In genomic region chr1:48236716-48237470, GRCh38 we compare ENCODE assay signal across 8 cellular contexts.
A peak's percentile ranks its signal among the peaks of the same experiment; 100 is the strongest.
DNase-seq lines count a peak whose midpoint lies in the region; ATAC-seq lines count a peak whose summit lies in the region.

No MANE protein-coding gene starts in this region.

- DNase-seq in stimulated activated naive CD4-positive, alpha-beta T cell (lab: John Stamatoyannopoulos, UW): peak in 4 of 6 experiments; percentile 2 to 55 (median 29)
- DNase-seq in stimulated activated naive CD4-positive, alpha-beta T cell treated with Interleukin-2 at 50 U/mL for 16 hours (lab: John Stamatoyannopoulos, UW): no peak
- DNase-seq in NCI-H526 (lab: John Stamatoyannopoulos, UW) (peak; percentile 14 to 50), memory B cell (ENCODE audit: low spot score in 2 of 2) (no peak), NK-92 (lab: John Stamatoyannopoulos, UW; ENCODE audit: unreplicated experiment) (no peak)
- peak in 1 of 3 experiments; percentile 10 for DNase-seq in effector memory CD8-positive, alpha-beta T cell

- H3K4me1 Mint-ChIP-seq in effector memory CD8-positive, alpha-beta T cell (ENCODE audit: low read depth in 2 of 2): no peaks in the 10 kb centered on the region
- H3K4me1 Mint-ChIP-seq in memory B cell: peaks cover 10% of the 10 kb centered on the region

- no peak overlapping the region for H3K27ac Mint-ChIP-seq in effector memory CD8-positive, alpha-beta T cell
- no peak overlapping the region for H3K27ac Mint-ChIP-seq in memory B cell

- H3K27me3 Mint-ChIP-seq in effector memory CD8-positive, alpha-beta T cell: no peaks in the 10 kb centered on the region
- no peaks in the 10 kb centered on the region for H3K27me3 Mint-ChIP-seq in memory B cell

- H3K36me3 Mint-ChIP-seq in effector memory CD8-positive, alpha-beta T cell (ENCODE audit: insufficient read depth): no peaks in the 10 kb centered on the region
- H3K36me3 Mint-ChIP-seq in memory B cell: no peaks in the 10 kb centered on the region

- peak; percentile 71 for ATAC-seq in HG02885 (IDR thresholded peaks at IDR 0.05; ENCODE audit: poor library complexity, unreplicated experiment)
- peak; percentile 36 for ATAC-seq in effector memory CD8-positive, alpha-beta T cell (replicated peaks)
- ATAC-seq in memory B cell (ENCODE audit: low read depth): peak; percentile 24
- ATAC-seq in GM21529 (IDR thresholded peaks at IDR 0.05; ENCODE audit: unreplicated experiment): no peak

- H3K9me3 Mint-ChIP-seq in effector memory CD8-positive, alpha-beta T cell: no peaks in the 10 kb centered on the region
- no peaks in the 10 kb centered on the region for H3K9me3 Mint-ChIP-seq in memory B cell

- H3K4me3 Mint-ChIP-seq in effector memory CD8-positive, alpha-beta T cell: no peak overlapping the region
- no peak overlapping the region for H3K4me3 Mint-ChIP-seq in memory B cell

Comparison
In these comparisons a context has a peak if more than half of its experiments do, and no peak if none do; other contexts are left out.
1. DNase-seq: peak in stimulated activated naive CD4-positive, alpha-beta T cell (4 of 6) and NCI-H526 (2 of 2); none in stimulated activated naive CD4-positive, alpha-beta T cell treated with Interleukin-2 at 50 U/mL for 16 hours (single experiment), memory B cell (0 of 2) and NK-92 (single experiment).